8 cellular contexts compared by ENCODE assay signal in the genomic region with DNA sequence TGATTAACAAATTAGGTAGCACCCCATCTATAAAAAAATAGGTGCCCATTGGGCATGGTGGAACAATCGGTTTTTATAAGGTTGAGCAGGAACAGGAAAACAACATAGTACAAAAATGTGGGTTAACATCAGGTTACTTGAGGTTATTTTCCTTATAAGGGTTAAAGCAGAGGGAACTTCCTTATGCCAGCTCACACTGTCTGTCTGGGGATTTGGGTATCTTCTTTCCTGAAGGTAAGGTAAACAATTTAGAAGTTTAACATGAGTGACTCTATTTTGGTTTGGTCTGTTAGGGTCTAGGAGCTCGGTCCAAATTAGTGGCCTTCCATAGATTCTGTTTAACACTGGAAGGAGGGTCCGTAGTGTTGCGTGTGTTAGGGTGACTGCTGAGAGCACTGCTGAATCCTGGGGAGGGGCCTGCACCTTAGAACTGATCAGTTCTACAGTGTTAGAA. TPM values are rescaled to one million over a fixed set of nuclear protein-coding genes. Genes with fewer than 3 reads are reported as not detected.
DNase-seq lines count a peak whose midpoint lies in the region; ATAC-seq, FAIRE-seq and TF ChIP-seq lines count a peak whose summit lies in the region.

No MANE protein-coding gene starts in this region.

- H3K27me3 ChIP-seq in adipocyte (replicated peaks; ENCODE audit: control insufficient read depth, insufficient read depth, low read length), result no peaks in the 10 kb centered on the region
- H3K27me3 ChIP-seq in mucosa of stomach (ENCODE audit: control insufficient read depth, insufficient read depth, low read length), result no peaks in the 10 kb centered on the region
- no peaks in the 10 kb centered on the region for H3K27me3 ChIP-seq in MG63

- H3K4me1 ChIP-seq in adipocyte (ENCODE audit: control insufficient read depth, insufficient read depth, low read length) (peaks cover 76% of the 10 kb centered on the region), mucosa of stomach (ENCODE audit: control insufficient read depth, insufficient read depth, low read length) (peaks cover 74% of the 10 kb centered on the region)

- no peak for TF ChIP-seq POLR2A in H54 (IDR thresholded peaks at IDR 0.05; ENCODE audit: low read depth, low read length)

- H3K4me3 ChIP-seq in GM12865 (ENCODE audit: low read depth, low read length), result no peak overlapping the region
- H3K4me3 ChIP-seq in adipocyte (ENCODE audit: low read length), result no peak overlapping the region
- H3K4me3 ChIP-seq in mucosa of stomach (ENCODE audit: low read length), result no peak overlapping the region
- H3K4me3 ChIP-seq in MG63, result no peak overlapping the region

- peak; percentile 41 for ATAC-seq in HG03175 (IDR thresholded peaks at IDR 0.05; ENCODE audit: unreplicated experiment)

- H3K9ac ChIP-seq in adipocyte (ENCODE audit: low read length) (peak overlapping the region; percentile 33), mucosa of stomach (ENCODE audit: low read length) (peak overlapping the region; percentile 22)

- no peak for FAIRE-seq in H54 (lab: Jason Lieb, UNC)

- DNase-seq in GM12865 (ENCODE audit: low read depth) (peak; percentile 24), adipocyte (ENCODE audit: low read depth) (no peak), NCI-H2107 treated with DMSO at 0.1 percent for 48 hours (lab: John Stamatoyannopoulos, UW; ENCODE audit: unreplicated experiment) (no peak), H54 (ENCODE audit: insufficient read length, low spot score) (no peak), MG63 (no peak)
- no peak for DNase-seq in activated CD4-positive, alpha-beta T cell treated with anti-CD3 and anti-CD28 coated beads for 48 hours

- H3K9me3 ChIP-seq in adipocyte (ENCODE audit: control insufficient read depth, low read length) (no peaks in the 10 kb centered on the region), mucosa of stomach (ENCODE audit: control insufficient read depth, low read length) (no peaks in the 10 kb centered on the region), MG63 (no peaks in the 10 kb centered on the region)

- no peak for TF ChIP-seq CTCF in GM12865 (IDR thresholded peaks at IDR 0.05; ENCODE audit: insufficient read depth, low read depth, low read length, missing control alignments)

- H3K36me3 ChIP-seq in adipocyte (ENCODE audit: control insufficient read depth, insufficient read depth, low read length, severe bottlenecking) (peaks cover 37% of the 10 kb centered on the region), mucosa of stomach (ENCODE audit: control insufficient read depth, insufficient read depth, low read length) (no peaks in the 10 kb centered on the region), MG63 (peaks cover 38% of the 10 kb centered on the region)

RNA-seq across cellular contexts. Expression of a gene that starts 14.7 kb away (rescaled TPM):
- total RNA-seq in MG63 (2014; rRNA removed; shearing (Covaris generic); ENCODE audit: low replicate concordance), result 18.0 and 23.1 TPM in 2 replicates
